ENCODE assay signal across 8 cellular contexts in the genomic region with DNA sequence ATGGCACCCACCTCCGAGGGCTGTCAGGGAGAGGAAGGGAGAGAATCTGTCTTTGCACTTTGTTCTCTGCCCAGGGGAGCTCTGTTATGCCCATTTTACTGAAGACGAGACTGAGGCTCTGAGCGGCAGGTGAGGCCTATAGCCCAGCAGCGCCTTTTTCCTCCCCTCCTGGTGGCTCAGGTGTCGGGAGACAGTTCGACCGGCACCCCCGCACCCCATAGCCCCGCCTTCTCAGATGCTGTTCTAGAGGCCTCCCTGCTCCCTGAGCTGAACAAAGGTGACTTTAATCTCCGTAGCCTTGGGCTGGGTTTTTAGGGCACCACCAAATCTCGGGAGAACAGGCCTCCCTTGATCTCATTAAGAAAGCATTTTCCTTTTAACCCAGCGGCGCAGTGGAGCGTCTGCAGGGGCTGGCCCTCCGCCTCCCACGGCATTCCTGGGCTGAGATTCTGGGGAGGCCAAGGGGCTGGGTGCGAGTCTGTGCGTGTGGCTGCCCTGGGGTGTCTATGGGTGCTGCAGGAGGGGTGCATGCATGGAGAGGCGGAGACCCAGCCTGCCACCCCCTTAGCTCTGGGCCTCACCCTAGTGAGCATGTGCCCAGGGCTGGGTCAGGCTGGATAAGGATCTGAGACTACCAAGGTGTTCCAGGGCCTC. TPM values are rescaled to one million over a fixed set of nuclear protein-coding genes. Genes with fewer than 3 reads are reported as not detected.
A peak's percentile ranks its signal among the peaks of the same experiment; 100 is the strongest.
DNase-seq lines count a peak whose midpoint lies in the region; TF ChIP-seq lines count a peak whose summit lies in the region.

No MANE protein-coding gene starts in this region.

- H3K4me3 Mint-ChIP-seq in activated T-helper 1 cell treated with anti-CD3 and anti-CD28 coated beads, Interleukin-12 subunit alpha, Interleukin-12 subunit beta, Interleukin-2, Interleukin-4 antibody, amounts not matched to agents 30 ng/mL and 10 ng/mL and 1 ng/mL, durations not matched to agents 14 hours and 24 hours and 36 hours: peak overlapping the region; percentile 97

- H2AFZ ChIP-seq in hepatocyte: no peak overlapping the region
- H2AFZ ChIP-seq in smooth muscle cell (ENCODE audit: low read depth): no peak overlapping the region

- H3K9me2 ChIP-seq in hepatocyte (replicated peaks; ENCODE audit: insufficient read depth): no peaks in the 10 kb centered on the region

- TF ChIP-seq EP300 in ovary (IDR thresholded peaks at IDR 0.05): no peak

- peaks cover 38% of the 10 kb centered on the region for H3K4me1 ChIP-seq in A673 (ENCODE audit: insufficient read depth, low read length, poor library complexity, severe bottlenecking)
- H3K4me1 ChIP-seq in HAP-1: peaks cover 40% of the 10 kb centered on the region
- peaks cover 46% of the 10 kb centered on the region for H3K4me1 ChIP-seq in hepatocyte (ENCODE audit: insufficient read depth)
- peaks cover 59% of the 10 kb centered on the region for H3K4me1 ChIP-seq in smooth muscle cell (ENCODE audit: low read depth)
- peaks cover 9% of the 10 kb centered on the region for H3K4me1 ChIP-seq in ovary (ENCODE audit: insufficient read depth)

- no peak for TF ChIP-seq POLR2A in ovary (IDR thresholded peaks at IDR 0.05)

- 53% methylated on average over 19 of the region's 19 CpGs for WGBS in hepatocyte (ENCODE audit: low lambda C conversion rate, missing lambda C conversion rate)
- 31% methylated on average over 19 of the region's 19 CpGs for WGBS in smooth muscle cell (ENCODE audit: low lambda C conversion rate)
- WGBS in ovary, 3 donors: 27 to 32% (median 29%) methylated on average over 18 to 19 of the region's 19 CpGs

- peak overlapping the region; percentile 95 for H3K27ac Mint-ChIP-seq in activated T-helper 1 cell treated with anti-CD3 and anti-CD28 coated beads, Interleukin-12 subunit alpha, Interleukin-12 subunit beta, Interleukin-2, Interleukin-4 antibody, amounts not matched to agents 30 ng/mL and 10 ng/mL and 1 ng/mL, durations not matched to agents 14 hours and 24 hours and 36 hours

- H3K79me2 ChIP-seq in hepatocyte (peaks cover 6% of the 10 kb centered on the region), smooth muscle cell (ENCODE audit: low read depth) (peaks cover 45% of the 10 kb centered on the region)

- no peaks in the 10 kb centered on the region for H3K27me3 Mint-ChIP-seq in activated T-helper 1 cell treated with anti-CD3 and anti-CD28 coated beads, Interleukin-12 subunit alpha, Interleukin-12 subunit beta, Interleukin-2, Interleukin-4 antibody, amounts not matched to agents 30 ng/mL and 10 ng/mL and 1 ng/mL, durations not matched to agents 14 hours and 24 hours and 36 hours (ENCODE audit: insufficient read depth)

- H3K9me3 ChIP-seq in A673 (ENCODE audit: low read depth, low read length, poor library complexity, severe bottlenecking) (no peaks in the 10 kb centered on the region), HAP-1 (no peaks in the 10 kb centered on the region), hepatocyte (ENCODE audit: low read depth) (no peaks in the 10 kb centered on the region), smooth muscle cell (replicated peaks; ENCODE audit: low read depth) (no peaks in the 10 kb centered on the region), ovary (no peaks in the 10 kb centered on the region)

- DNase-seq in A673 (ENCODE audit: low spot score): peak; percentile 76
- peak; percentile 78 to 81 for DNase-seq in HAP-1 (ENCODE audit: low spot score in 2 of 2)
- DNase-seq in activated T-helper 1 cell treated with anti-CD3 and anti-CD28 coated beads, Interleukin-12 subunit alpha, Interleukin-12 subunit beta, Interleukin-2, Interleukin-4 antibody, amounts not matched to agents 30 ng/mL and 10 ng/mL and 1 ng/mL, durations not matched to agents 14 hours and 24 hours and 36 hours (ENCODE audit: low spot score): peak; percentile 23
- peak; percentile 73 for DNase-seq in hepatocyte (ENCODE audit: low spot score)
- no peak for DNase-seq in smooth muscle cell (lab: John Stamatoyannopoulos, UW; ENCODE audit: unreplicated experiment)
- no peak for DNase-seq in ovary
- DNase-seq in NCI-H2196 (lab: John Stamatoyannopoulos, UW; ENCODE audit: unreplicated experiment): no peak
- DNase-seq in SKM-1 treated with dmso at 0.1 percent for 144 hours (lab: John Stamatoyannopoulos, UW; ENCODE audit: unreplicated experiment): no peak

- CTCF ChIA-PET in A673 (lab: Charles Lee): no interaction called here

- H3K27ac ChIP-seq in A673 (ENCODE audit: low read depth, low read length, poor library complexity, severe bottlenecking) (no peak overlapping the region), hepatocyte (peak overlapping the region; percentile 89), smooth muscle cell (ENCODE audit: low read depth) (peak overlapping the region; percentile 84), ovary (no peak overlapping the region)

- H3K9me3 Mint-ChIP-seq in activated T-helper 1 cell treated with anti-CD3 and anti-CD28 coated beads, Interleukin-12 subunit alpha, Interleukin-12 subunit beta, Interleukin-2, Interleukin-4 antibody, amounts not matched to agents 30 ng/mL and 10 ng/mL and 1 ng/mL, durations not matched to agents 14 hours and 24 hours and 36 hours: no peaks in the 10 kb centered on the region

- H3F3A ChIP-seq in smooth muscle cell (ENCODE audit: low read depth): peaks cover 36% of the 10 kb centered on the region

- no peaks in the 10 kb centered on the region for H3K36me3 ChIP-seq in A673 (ENCODE audit: insufficient read depth, low read length, poor library complexity, severe bottlenecking)
- H3K36me3 ChIP-seq in HAP-1 (replicated peaks): peaks cover 4% of the 10 kb centered on the region
- no peaks in the 10 kb centered on the region for H3K36me3 ChIP-seq in hepatocyte (replicated peaks; ENCODE audit: insufficient read depth, low read depth)
- no peaks in the 10 kb centered on the region for H3K36me3 ChIP-seq in smooth muscle cell (ENCODE audit: low read depth)
- H3K36me3 ChIP-seq in ovary: no peaks in the 10 kb centered on the region

- intact Hi-C loops in A673 (cut with micrococcal nuclease; ENCODE audit: unreplicated experiment) (no loop called here), ovary (cut with DNase I) (no loop called here)
- intact Hi-C loops in activated T-helper 1 cell treated with anti-CD3 and anti-CD28 coated beads, Interleukin-12 subunit alpha, Interleukin-12 subunit beta, Interleukin-2, Interleukin-4 antibody, amounts not matched to agents 30 ng/mL and 10 ng/mL and 1 ng/mL, durations not matched to agents 14 hours and 24 hours and 36 hours (cut with micrococcal nuclease): loop anchor here (1.0 to 5.0 kb wide), 4 partner anchors 7 to 1386 kb away; partner anchors contain the start of genes CHST12 and MAFK

- H4K20me1 ChIP-seq in hepatocyte (ENCODE audit: insufficient read depth, poor library complexity, severe bottlenecking) (peaks cover 3% of the 10 kb centered on the region), smooth muscle cell (ENCODE audit: low read depth) (peaks cover 77% of the 10 kb centered on the region)

- H3K27me3 ChIP-seq in A673 (replicated peaks; ENCODE audit: insufficient read depth, low read depth, low read length, poor library complexity): no peaks in the 10 kb centered on the region
- no peaks in the 10 kb centered on the region for H3K27me3 ChIP-seq in HAP-1 (ENCODE audit: low read depth)
- H3K27me3 ChIP-seq in hepatocyte: peaks cover 20% of the 10 kb centered on the region
- H3K27me3 ChIP-seq in smooth muscle cell (ENCODE audit: low read depth): no peaks in the 10 kb centered on the region
- no peaks in the 10 kb centered on the region for H3K27me3 ChIP-seq in ovary

- no TSS peak for BruUV-seq in A673 (replicated peaks; lab: Mats Ljungman, UMichigan)

- H3K9ac ChIP-seq in smooth muscle cell (ENCODE audit: low read depth): peak overlapping the region; percentile 49

- H3K4me2 ChIP-seq in hepatocyte (peak overlapping the region; percentile 81), smooth muscle cell (peak overlapping the region; percentile 93)

- POLR2A ChIA-PET in A673 (lab: Charles Lee; ENCODE audit: low non-redundant PET): no interaction called here

- in situ Hi-C loops in HAP-1 (cut with MboI; ENCODE audit: low sequenced_read_pairs): no loop called here

- TF ChIP-seq CTCF in A673 (conservative IDR thresholded peaks at IDR 0.05; ENCODE audit: low read depth, low read length) (no peak), hepatocyte (IDR thresholded peaks at IDR 0.05; ENCODE audit: poor library complexity) (no peak), smooth muscle cell (IDR thresholded peaks at IDR 0.05; ENCODE audit: borderline replicate concordance, insufficient read depth, poor library complexity, severe bottlenecking) (no peak), ovary (IDR thresholded peaks at IDR 0.05) (no peak)

- peaks cover 11% of the 10 kb centered on the region for H3K36me3 Mint-ChIP-seq in activated T-helper 1 cell treated with anti-CD3 and anti-CD28 coated beads, Interleukin-12 subunit alpha, Interleukin-12 subunit beta, Interleukin-2, Interleukin-4 antibody, amounts not matched to agents 30 ng/mL and 10 ng/mL and 1 ng/mL, durations not matched to agents 14 hours and 24 hours and 36 hours (ENCODE audit: low read depth)

- H3K4me1 Mint-ChIP-seq in activated T-helper 1 cell treated with anti-CD3 and anti-CD28 coated beads, Interleukin-12 subunit alpha, Interleukin-12 subunit beta, Interleukin-2, Interleukin-4 antibody, amounts not matched to agents 30 ng/mL and 10 ng/mL and 1 ng/mL, durations not matched to agents 14 hours and 24 hours and 36 hours (ENCODE audit: low read depth): peaks cover 39% of the 10 kb centered on the region

- no peak overlapping the region for H3K4me3 ChIP-seq in A673 (ENCODE audit: low read depth, low read length, poor library complexity, severe bottlenecking)
- H3K4me3 ChIP-seq in HAP-1: no peak overlapping the region
- H3K4me3 ChIP-seq in hepatocyte: no peak overlapping the region
- peak overlapping the region; percentile 59 for H3K4me3 ChIP-seq in smooth muscle cell
- no peak overlapping the region for H3K4me3 ChIP-seq in ovary

RNA-seq across cellular contexts. Expression of gene LFNG, which starts 3.3 kb away (rescaled TPM):
- total RNA-seq in A673 (2021) (8.7 and 11.7 TPM in 2 replicates), hepatocyte (4.5 and 7.5 TPM in 2 replicates), smooth muscle cell (9.8 and 19.5 TPM in 2 replicates), ovary (1 to 10 TPM in 6 of 7 donors, under 1 TPM in 1; 0.86 to 8.2 (median 3.3) TPM)
- 34.8 and 34.9 TPM in 2 replicates for total RNA-seq in activated T-helper 1 cell treated with anti-CD3 and anti-CD28 coated beads, Interleukin-12 subunit alpha, Interleukin-12 subunit beta, Interleukin-2, Interleukin-4 antibody, amounts not matched to agents 30 ng/mL and 10 ng/mL and 1 ng/mL, durations not matched to agents 14 hours and 24 hours and 36 hours
- polyA plus RNA-seq in hepatocyte (1.2 and 1.6 TPM in 2 replicates), smooth muscle cell (6.0 and 7.9 TPM in 2 replicates), ovary (1 to 10 TPM; 2.3 to 4.1 TPM)

RNA-seq across cellular contexts. Expression of gene BRAT1, which starts 32.4 kb away (rescaled TPM):
- 47.9 and 48.8 TPM in 2 replicates for total RNA-seq in A673 (2021)
- 39.2 and 42.9 TPM in 2 replicates for total RNA-seq in activated T-helper 1 cell treated with anti-CD3 and anti-CD28 coated beads, Interleukin-12 subunit alpha, Interleukin-12 subunit beta, Interleukin-2, Interleukin-4 antibody, amounts not matched to agents 30 ng/mL and 10 ng/mL and 1 ng/mL, durations not matched to agents 14 hours and 24 hours and 36 hours
- 15.7 and 19.2 TPM in 2 replicates for total RNA-seq in hepatocyte
- 37.8 and 45.0 TPM in 2 replicates for polyA plus RNA-seq in hepatocyte
- total RNA-seq in smooth muscle cell: 11.2 and 16.8 TPM in 2 replicates
- 32.4 and 43.6 TPM in 2 replicates for polyA plus RNA-seq in smooth muscle cell
- 10 to 100 TPM; 26.9 to 33.5 (median 30.2) TPM for total RNA-seq in ovary
- 10 to 100 TPM in 1 of 2 donors, 1 to 10 TPM in 1; 1.3 to 39.1 TPM for polyA plus RNA-seq in ovary

RNA-seq across cellular contexts. Expression of gene IQCE, which starts 35.9 kb away (rescaled TPM):
- total RNA-seq in A673 (2021): 35.4 and 42.8 TPM in 2 replicates
- total RNA-seq in activated T-helper 1 cell treated with anti-CD3 and anti-CD28 coated beads, Interleukin-12 subunit alpha, Interleukin-12 subunit beta, Interleukin-2, Interleukin-4 antibody, amounts not matched to agents 30 ng/mL and 10 ng/mL and 1 ng/mL, durations not matched to agents 14 hours and 24 hours and 36 hours: 10.5 and 11.1 TPM in 2 replicates
- total RNA-seq in hepatocyte: 8.2 and 13.3 TPM in 2 replicates
- 10.0 and 11.8 TPM in 2 replicates for polyA plus RNA-seq in hepatocyte
- total RNA-seq in smooth muscle cell: 12.7 and 15.0 TPM in 2 replicates
- polyA plus RNA-seq in smooth muscle cell: 5.8 and 16.3 TPM in 2 replicates
- 10 to 100 TPM in 6 of 7 donors, 1 to 10 TPM in 1; 7.2 to 19.2 (median 14.1) TPM for total RNA-seq in ovary
- 1 to 10 TPM; 4.4 to 6.8 TPM for polyA plus RNA-seq in ovary

RNA-seq across cellular contexts. Expression of gene GRIFIN, which starts 46.7 kb away (rescaled TPM):
- total RNA-seq in A673 (2021) (not detected in 2 replicates), hepatocyte (not detected in 2 replicates), smooth muscle cell (not detected in 2 replicates), ovary (not detected)
- total RNA-seq in activated T-helper 1 cell treated with anti-CD3 and anti-CD28 coated beads, Interleukin-12 subunit alpha, Interleukin-12 subunit beta, Interleukin-2, Interleukin-4 antibody, amounts not matched to agents 30 ng/mL and 10 ng/mL and 1 ng/mL, durations not matched to agents 14 hours and 24 hours and 36 hours: not detected in 2 replicates
- polyA plus RNA-seq in hepatocyte (not detected in 2 replicates), smooth muscle cell (not detected in 2 replicates), ovary (not detected)

Comparison
In these comparisons a context has a peak if more than half of its experiments do, and no peak if none do; other contexts are left out.
1. DNase-seq: peak in A673 (single experiment), HAP-1 (2 of 2), activated T-helper 1 cell treated with anti-CD3 and anti-CD28 coated beads, Interleukin-12 subunit alpha, Interleukin-12 subunit beta, Interleukin-2, Interleukin-4 antibody, amounts not matched to agents 30 ng/mL and 10 ng/mL and 1 ng/mL, durations not matched to agents 14 hours and 24 hours and 36 hours (single experiment) and hepatocyte (single experiment); none in smooth muscle cell (single experiment), ovary (0 of 5), NCI-H2196 (single experiment) and SKM-1 treated with dmso at 0.1 percent for 144 hours (single experiment).
2. H3K27ac ChIP-seq: peak in hepatocyte (single experiment) and smooth muscle cell (single experiment); none in A673 (single experiment) and ovary (0 of 2).